Comparison of ENCODE assay signal across 6 cellular contexts in genomic region chr16:28600965-28601364, GRCh38. TPM values are rescaled to one million over a fixed set of nuclear protein-coding genes. Genes with fewer than 3 reads are reported as not detected.
"Had no signal": no experiment of that assay in that cellular context is flagged by ENCODE, and none has a peak within 500 bp of the region (broad histone marks: within the 10 kb centered on the region; RNA-seq: fewer than 3 reads in every experiment).

No MANE protein-coding gene starts in this region.

RNA-seq across cellular contexts. Expression of gene SULT1A2, which starts 4.1 kb away (rescaled TPM):
- total RNA-seq: smooth muscle cell, suprapubic skin had no signal

RNA-seq across cellular contexts. Expression of gene SULT1A1, which starts 8.9 kb away (rescaled TPM):
- total RNA-seq: smooth muscle cell had no signal

RNA-seq across cellular contexts. Expression of gene NPIPB8, which starts 36.9 kb away (rescaled TPM):
- total RNA-seq: omental fat pad, osteocyte, pulmonary artery endothelial cell, right atrium auricular region, smooth muscle cell had no signal
